26 cellular contexts compared by ENCODE assay signal in genomic region chr3:29926391-29926790, GRCh38.
"Had no signal": no experiment of that assay in that cellular context is flagged by ENCODE, and none has a peak within 500 bp of the region (broad histone marks: within the 10 kb centered on the region; RNA-seq: fewer than 3 reads in every experiment).

No MANE protein-coding gene starts in this region.

- H3K27me3 ChIP-seq: Peyer's patch, SJCRH30 had no signal

- H3K9me3 ChIP-seq: Peyer's patch, SJCRH30, SK-N-SH had no signal

- H3K27ac ChIP-seq: Peyer's patch, RWPE1, SJCRH30, VCaP had no signal

- FAIRE-seq: bronchial epithelial cell, K562 had no signal

- H3K9ac ChIP-seq: SK-N-SH had no signal

- H3K4me2 ChIP-seq: SK-N-SH had no signal

- H3K36me3 ChIP-seq: Peyer's patch, SJCRH30 had no signal

- H3K4me1 ChIP-seq: Peyer's patch had no signal

- H3K4me3 ChIP-seq: K562, Peyer's patch, SJCRH30 had no signal

- DNase-seq: activated CD4-positive, alpha-beta memory T cell treated with anti-CD3 and anti-CD28 coated beads for 36 hours; activated CD4-positive, alpha-beta T cell treated with anti-CD3 and anti-CD28 coated beads, Interleukin-2, amount 10 ng/mL, durations not matched to agents 7 days and 5 days; activated CD4-positive, CD25-positive, alpha-beta regulatory T cell; activated gamma-delta T cell; activated naive CD4-positive, alpha-beta T cell treated with anti-CD3 and anti-CD28 coated beads for 36 hours; activated T-cell treated with anti-CD3 and anti-CD28 coated beads for 4 hours; activated T-cell treated with anti-CD3 and anti-CD28 coated beads, Interleukin-2, amount 50 U/mL, for 48 hours; Karpas-422; MM.1S; NCI-H1105; NCI-H1436; NCI-H1694 treated with DMSO at 0.1 percent for 48 hours; NCI-H2029 treated with DMSO at 0.1 percent for 48 hours; NCI-H345; NCI-H510A; NCI-H69; NK-92 treated with Interleukin-12 subunit alpha and Interleukin-12 subunit beta, amount 100 ng/mL, for 24 hours; Peyer's patch; Right ventricle myocardium superior; SJCRH30; SK-N-SH; T-helper 1 cell had no signal
